ENCODE assay signal across 25 cellular contexts in genomic region chr9:138115506-138115905, GRCh38.
DNase-seq lines count a peak whose midpoint lies in the region; ATAC-seq and TF ChIP-seq lines count a peak whose summit lies in the region.
"Had no signal": no experiment of that assay in that cellular context is flagged by ENCODE, and none has a peak within 500 bp of the region (broad histone marks: within the 10 kb centered on the region; RNA-seq: fewer than 3 reads in every experiment).

No MANE protein-coding gene starts in this region.

- peaks cover 0 to 16% of the 10 kb centered on the region in 2 experiments; a peak in 1 of 4 replicates for H3K4me1 ChIP-seq in SK-N-SH (ENCODE audit: control insufficient read depth in 1 of 2, insufficient read depth in 2 of 2, low read depth in 1 of 2, low read length in 1 of 2)

- TF ChIP-seq RAD21 in SK-N-SH (IDR thresholded peaks at IDR 0.05; ENCODE audit: low read length), result no peak

- no peaks in the 10 kb centered on the region for H4K20me1 ChIP-seq in SK-N-SH (ENCODE audit: insufficient read depth)

- H3K4me1 Mint-ChIP-seq in type B pancreatic cell (ENCODE audit: unreplicated experiment), result no peaks in the 10 kb centered on the region
- H3K4me1 Mint-ChIP-seq in T-helper 2 cell treated with Interferon-gamma antibody and Interleukin-4, amounts not matched to agents 5 μg/mL and 100 μg/mL, for 36 hours (ENCODE audit: low read depth), result no peaks in the 10 kb centered on the region

- no peaks in the 10 kb centered on the region for H3K9me2 ChIP-seq in SK-N-SH

- H3K27me3 ChIP-seq in SK-N-SH (ENCODE audit: insufficient read depth) (no peaks in the 10 kb centered on the region), H7 (ENCODE audit: control insufficient read depth, insufficient read depth, low read length) (no peaks in the 10 kb centered on the region)
- H3K27me3 ChIP-seq: BLaER1 treated with 17β-estradiol and CSF1 and Interleukin-3, amounts not matched to agents 10 nM and 100 nM; MG63 had no signal

- H3K79me2 ChIP-seq in SK-N-SH (ENCODE audit: insufficient read depth), result no peaks in the 10 kb centered on the region

- 76% methylated on average over 5 of the region's 7 CpGs for WGBS in SK-N-SH (ENCODE audit: low lambda C conversion rate)

- H3K27me3 Mint-ChIP-seq in type B pancreatic cell, result peaks cover 3% of the 10 kb centered on the region
- H3K27me3 Mint-ChIP-seq in T-helper 2 cell treated with Interferon-gamma antibody and Interleukin-4, amounts not matched to agents 5 μg/mL and 100 μg/mL, for 36 hours (ENCODE audit: low read depth), result no peaks in the 10 kb centered on the region

- H3K27ac ChIP-seq in SK-N-SH (ENCODE audit: low read depth in 2 of 2, low read length in 1 of 2), result no peak overlapping the region
- H3K27ac ChIP-seq: 22Rv1; BLaER1 treated with 17β-estradiol and CSF1 and Interleukin-3, amounts not matched to agents 10 nM and 100 nM; HL-60 had no signal

- TF ChIP-seq CTCF in SK-N-SH (IDR thresholded peaks at IDR 0.05), result no peak
- TF ChIP-seq CTCF in type B pancreatic cell (conservative IDR thresholded peaks at IDR 0.05), result no peak

- H3F3A ChIP-seq in SK-N-SH (replicated peaks; ENCODE audit: insufficient read depth), result no peaks in the 10 kb centered on the region

- H3K36me3 ChIP-seq in SK-N-SH (replicated peaks in 1 of 2; ENCODE audit: control insufficient read depth in 1 of 2, insufficient read depth in 2 of 2, low read length in 1 of 2) (no peaks in the 10 kb centered on the region), H7 (replicated peaks; ENCODE audit: control insufficient read depth, insufficient read depth, low read length) (no peaks in the 10 kb centered on the region)
- H3K36me3 ChIP-seq: BLaER1 treated with 17β-estradiol and CSF1 and Interleukin-3, amounts not matched to agents 10 nM and 100 nM; MG63 had no signal

- no peak for TF ChIP-seq EP300 in SK-N-SH (IDR thresholded peaks at IDR 0.05; ENCODE audit: borderline replicate concordance in 1 of 2, low read depth in 1 of 2, low read length in 1 of 2)

- POLR2A ChIA-PET in SK-N-SH (lab: Yijun Ruan, JAX), result no interaction called here

- CTCF ChIA-PET in SK-N-SH (lab: Yijun Ruan, JAX), result interaction anchor here (0.6 to 1.5 kb wide), 2 partner anchors 14 to 684 kb away, joined by 3 read pairs; no protein-coding TSS in a partner anchor

- ATAC-seq in SK-N-SH treated with all-trans-retinoic acid at 6 μM for 48 hours, result no peak
- ATAC-seq: CD8-positive, alpha-beta T cell; HepG2; K562 had no signal

- no peak overlapping the region for H3K4me2 ChIP-seq in SK-N-SH
- H3K4me2 ChIP-seq: BLaER1 treated with 17β-estradiol and CSF1 and Interleukin-3, amounts not matched to agents 10 nM and 100 nM had no signal

- H3K36me3 Mint-ChIP-seq in type B pancreatic cell, result no peaks in the 10 kb centered on the region
- H3K36me3 Mint-ChIP-seq in T-helper 2 cell treated with Interferon-gamma antibody and Interleukin-4, amounts not matched to agents 5 μg/mL and 100 μg/mL, for 36 hours (ENCODE audit: low read depth), result no peaks in the 10 kb centered on the region
- H3K36me3 Mint-ChIP-seq: CD8-positive, alpha-beta T cell had no signal

- DNase-seq in SK-N-SH, result peak; percentile 10
- DNase-seq in H7, result peak; percentile 16
- DNase-seq in mesenteric fat pad (ENCODE audit: low spot score), result peak; percentile 67
- peak; percentile 47 for DNase-seq in type B pancreatic cell (ENCODE audit: extremely low spot score, unreplicated experiment)
- no peak for DNase-seq in cerebellum (ENCODE audit: low spot score)
- DNase-seq in T-helper 2 cell treated with Interferon-gamma antibody and Interleukin-4, amounts not matched to agents 5 μg/mL and 100 μg/mL, for 36 hours (ENCODE audit: low spot score), result no peak
- no peak for DNase-seq in NCI-H69 (lab: John Stamatoyannopoulos, UW)
- DNase-seq: CD8-positive, alpha-beta T cell; DMS53; EL; GF-D8; HCEC 1CT; MG63; NCI-H1694 treated with DMSO at 0.1 percent for 48 hours; NCI-H2081 treated with DMSO at 0.1 percent for 48 hours; NCI-H2171 treated with DMSO at 0.1 percent for 48 hours; NCI-H524 treated with DMSO at 0.1 percent for 48 hours; OCI-M1; Right ventricle myocardium superior had no signal

- no peak overlapping the region for H2AFZ ChIP-seq in SK-N-SH (ENCODE audit: low read depth)

- H3K4me3 Mint-ChIP-seq in type B pancreatic cell, result no peak overlapping the region
- no peak overlapping the region for H3K4me3 Mint-ChIP-seq in T-helper 2 cell treated with Interferon-gamma antibody and Interleukin-4, amounts not matched to agents 5 μg/mL and 100 μg/mL, for 36 hours
- H3K4me3 Mint-ChIP-seq: CD8-positive, alpha-beta T cell had no signal

- no peak overlapping the region for H3K27ac Mint-ChIP-seq in type B pancreatic cell
- H3K27ac Mint-ChIP-seq in T-helper 2 cell treated with Interferon-gamma antibody and Interleukin-4, amounts not matched to agents 5 μg/mL and 100 μg/mL, for 36 hours, result no peak overlapping the region
- H3K27ac Mint-ChIP-seq: CD8-positive, alpha-beta T cell had no signal

- H3K9ac ChIP-seq in SK-N-SH, result no peak overlapping the region
- H3K9ac ChIP-seq: BLaER1 treated with 17β-estradiol and CSF1 and Interleukin-3, amounts not matched to agents 10 nM and 100 nM had no signal

- H3K9me3 ChIP-seq in SK-N-SH, result no peaks in the 10 kb centered on the region
- H3K9me3 ChIP-seq: BLaER1 treated with 17β-estradiol and CSF1 and Interleukin-3, amounts not matched to agents 10 nM and 100 nM; MG63 had no signal

- H3K4me3 ChIP-seq in SK-N-SH (ENCODE audit: low read depth in 2 of 2, low read length in 1 of 2), result no peak overlapping the region
- H3K4me3 ChIP-seq in H7 (ENCODE audit: insufficient read depth, low read depth, low read length), result no peak overlapping the region
- H3K4me3 ChIP-seq: BLaER1 treated with 17β-estradiol and CSF1 and Interleukin-3, amounts not matched to agents 10 nM and 100 nM; K562; MG63 had no signal

- no peaks in the 10 kb centered on the region for H3K9me3 Mint-ChIP-seq in type B pancreatic cell
- H3K9me3 Mint-ChIP-seq in T-helper 2 cell treated with Interferon-gamma antibody and Interleukin-4, amounts not matched to agents 5 μg/mL and 100 μg/mL, for 36 hours, result no peaks in the 10 kb centered on the region
- H3K9me3 Mint-ChIP-seq: CD8-positive, alpha-beta T cell had no signal

TF ChIP-seq in SK-N-SH, 30 proteins besides CTCF, POLR2A, EP300 and RAD21 (continues in another document):
- TF ChIP-seq MEF2A (IDR thresholded peaks at IDR 0.05; ENCODE audit: borderline replicate concordance, low read depth) (no peak), SIN3A (IDR thresholded peaks at IDR 0.05; ENCODE audit: borderline replicate concordance, low read depth, low read length) (no peak), JUND (IDR thresholded peaks at IDR 0.05) (no peak), ELF1 (IDR thresholded peaks at IDR 0.05) (no peak), POLR2AphosphoS5 (IDR thresholded peaks at IDR 0.05; ENCODE audit: low read depth, low read length) (no peak), ZBTB33 (IDR thresholded peaks at IDR 0.05; ENCODE audit: borderline replicate concordance, low read depth) (no peak), TAF1 (IDR thresholded peaks at IDR 0.05; ENCODE audit: borderline replicate concordance, low read depth, low read length) (no peak), EZH2phosphoT487 (IDR thresholded peaks at IDR 0.05; ENCODE audit: borderline replicate concordance, low read depth) (no peak)

TF ChIP-seq in SK-N-SH treated with all-trans-retinoic acid at 6 μM for 48 hours, 23 proteins besides CTCF, POLR2A, EP300 and RAD21 (continues in another document):
- TF ChIP-seq ZNF8 (CRISPR knock-in tag; IDR thresholded peaks at IDR 0.05), result no peak
- no peak for TF ChIP-seq ZNF70 (CRISPR knock-in tag; IDR thresholded peaks at IDR 0.05)
- TF ChIP-seq ZFP3 (CRISPR knock-in tag; IDR thresholded peaks at IDR 0.05), result no peak
- TF ChIP-seq CSDC2 (CRISPR knock-in tag; IDR thresholded peaks at IDR 0.05), result no peak
- TF ChIP-seq POU6F1 (CRISPR knock-in tag; IDR thresholded peaks at IDR 0.05; ENCODE audit: borderline replicate concordance, low read depth), result no peak
- TF ChIP-seq TCF4 (CRISPR knock-in tag; IDR thresholded peaks at IDR 0.05; ENCODE audit: borderline replicate concordance), result no peak
- no peak for TF ChIP-seq PPARA (CRISPR knock-in tag; IDR thresholded peaks at IDR 0.05; ENCODE audit: borderline replicate concordance)
- no peak for TF ChIP-seq ARNTL (CRISPR knock-in tag; IDR thresholded peaks at IDR 0.05; ENCODE audit: borderline replicate concordance, low read depth)
- TF ChIP-seq TSHZ2 (CRISPR knock-in tag; IDR thresholded peaks at IDR 0.05), result no peak

Comparison
In these comparisons a context has a peak if more than half of its experiments do, and no peak if none do; other contexts are left out.
1. DNase-seq: peak in SK-N-SH (single experiment), H7 (single experiment), mesenteric fat pad (single experiment) and type B pancreatic cell (single experiment); none in cerebellum (single experiment), T-helper 2 cell treated with Interferon-gamma antibody and Interleukin-4, amounts not matched to agents 5 μg/mL and 100 μg/mL, for 36 hours (single experiment) and NCI-H69 (single experiment).